In the genomic region with DNA sequence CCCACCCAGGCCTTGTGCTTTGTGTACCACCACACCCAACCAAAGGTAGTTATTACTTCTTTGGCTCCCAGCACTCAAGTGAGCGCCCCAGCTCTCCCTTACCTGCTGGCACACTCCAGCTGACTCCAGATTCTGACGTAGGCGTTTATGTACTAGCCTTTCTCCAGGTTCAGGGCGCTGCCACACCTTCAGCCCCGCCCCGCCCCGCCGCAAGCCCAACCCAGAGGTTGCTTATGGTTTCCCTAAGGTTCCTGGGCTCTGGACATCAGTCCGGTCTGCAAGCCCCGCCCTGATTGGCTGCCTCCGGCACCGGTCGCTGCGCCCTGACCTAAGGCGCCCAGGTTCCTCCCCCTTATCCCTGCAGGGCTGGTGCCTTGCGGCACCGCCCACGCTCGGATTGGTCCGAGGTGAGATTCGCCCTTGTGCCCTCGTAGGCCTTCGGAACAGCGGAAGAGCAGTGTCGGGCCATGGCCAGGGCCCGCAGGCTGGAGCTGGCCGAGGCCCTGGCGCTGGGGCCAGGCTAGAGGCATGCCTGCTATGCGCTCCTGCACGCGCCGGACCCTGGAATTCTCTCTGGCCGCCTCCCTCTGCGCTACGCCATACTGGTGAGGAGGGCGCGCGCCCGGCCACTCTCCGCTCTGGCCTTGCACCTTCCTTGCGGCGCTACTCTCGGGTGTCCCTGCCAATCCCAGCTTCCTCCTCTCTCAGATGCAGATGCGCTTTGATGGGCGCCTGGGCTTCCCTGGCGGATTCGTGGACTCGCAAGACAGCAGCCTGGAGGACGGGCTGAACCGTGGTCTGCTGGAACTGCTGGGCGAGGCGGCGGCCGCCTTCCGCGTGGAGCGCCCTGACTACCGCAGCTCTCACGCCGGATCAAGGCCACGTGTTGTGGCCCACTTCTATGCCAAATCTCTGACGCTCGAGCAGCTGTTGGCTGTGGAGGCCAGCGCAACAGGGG, we compare ENCODE assay signal across 8 cellular contexts. TPM values are rescaled to one million over a fixed set of nuclear protein-coding genes. Genes with fewer than 3 reads are reported as not detected.
A peak's percentile ranks its signal among the peaks of the same experiment; 100 is the strongest.
DNase-seq lines count a peak whose midpoint lies in the region; ATAC-seq and TF ChIP-seq lines count a peak whose summit lies in the region.

No MANE protein-coding gene starts in this region.

- H3K4me1 Mint-ChIP-seq in activated naive CD8-positive, alpha-beta T cell treated with anti-CD3 and anti-CD28 coated beads, Interleukin-2, amount 10 ng/mL, durations not matched to agents 7 days and 5 days = peaks cover 14% of the 10 kb centered on the region

- H3K27me3 ChIP-seq in HUES48 (ENCODE audit: control insufficient read depth, insufficient read depth, low read length) (no peaks in the 10 kb centered on the region), ovary (no peaks in the 10 kb centered on the region)

- 12 to 16% (median 12%) methylated on average over 44 to 64 of the region's 64 CpGs for WGBS in ovary, 3 donors

- ATAC-seq in GM19372 (IDR thresholded peaks at IDR 0.05; ENCODE audit: low read depth, unreplicated experiment) = peak; percentile 90
- peak; percentile 74 for ATAC-seq in activated naive CD8-positive, alpha-beta T cell treated with anti-CD3 and anti-CD28 coated beads, Interleukin-2, amount 10 ng/mL, durations not matched to agents 7 days and 5 days (ENCODE audit: low read depth)

- peaks cover 5% of the 10 kb centered on the region; the same call in 1 of the 2 replicates for H3K4me1 ChIP-seq in HUES48 (ENCODE audit: control insufficient read depth, insufficient read depth, low read length)
- peaks cover 3% of the 10 kb centered on the region for H3K4me1 ChIP-seq in ovary (ENCODE audit: insufficient read depth)

- no peaks in the 10 kb centered on the region for H3K9me3 Mint-ChIP-seq in activated naive CD8-positive, alpha-beta T cell treated with anti-CD3 and anti-CD28 coated beads, Interleukin-2, amount 10 ng/mL, durations not matched to agents 7 days and 5 days

- peak overlapping the region; percentile 15 for H3K27ac Mint-ChIP-seq in activated naive CD8-positive, alpha-beta T cell treated with anti-CD3 and anti-CD28 coated beads, Interleukin-2, amount 10 ng/mL, durations not matched to agents 7 days and 5 days

- no peak for TF ChIP-seq CTCF in C4-2B (conservative IDR thresholded peaks at IDR 0.05)
- TF ChIP-seq CTCF in ovary (IDR thresholded peaks at IDR 0.05) = no peak

- H3K27me3 Mint-ChIP-seq in activated naive CD8-positive, alpha-beta T cell treated with anti-CD3 and anti-CD28 coated beads, Interleukin-2, amount 10 ng/mL, durations not matched to agents 7 days and 5 days = peaks cover 28% of the 10 kb centered on the region

- peak overlapping the region; percentile 91 for H3K9ac ChIP-seq in HUES48 (ENCODE audit: low read depth, low read length)

- TF ChIP-seq EP300 in ovary (IDR thresholded peaks at IDR 0.05) = no peak

- intact Hi-C loops in cardiac septum (cut with DNase I) = no loop called here
- intact Hi-C loops in ovary (cut with DNase I) = no loop called here

- peak; percentile 49 for DNase-seq in activated naive CD8-positive, alpha-beta T cell treated with anti-CD3 and anti-CD28 coated beads, Interleukin-2, amount 10 ng/mL, durations not matched to agents 7 days and 5 days
- peak; percentile 96 for DNase-seq in cardiac septum (ENCODE audit: low spot score)
- DNase-seq in ovary = peak; percentile 66 to 84 (median 71)
- no peak for DNase-seq in NCI-H446 treated with DMSO at 0.1 percent for 48 hours (lab: John Stamatoyannopoulos, UW)
- DNase-seq in SK-N-DZ (ENCODE audit: low spot score) = no peak

- POLR2A ChIA-PET in activated naive CD8-positive, alpha-beta T cell treated with anti-CD3 and anti-CD28 coated beads, Interleukin-2, amount 10 ng/mL, durations not matched to agents 7 days and 5 days (lab: Charles Lee) = interaction anchor here (2.9 kb wide), 1 partner anchor 19 kb away, joined by 11 read pairs; the partner anchor contains the start of gene NUDT16

- 0 out of 2 replicates have a peak, but pooled peaks cover 4% of the 10 kb centered on the region for H3K9me3 ChIP-seq in HUES48 (ENCODE audit: control insufficient read depth, insufficient read depth, low read length)
- no peaks in the 10 kb centered on the region for H3K9me3 ChIP-seq in ovary

- no peaks in the 10 kb centered on the region for H3K36me3 Mint-ChIP-seq in activated naive CD8-positive, alpha-beta T cell treated with anti-CD3 and anti-CD28 coated beads, Interleukin-2, amount 10 ng/mL, durations not matched to agents 7 days and 5 days

- peak overlapping the region; percentile 94 for H3K27ac ChIP-seq in C4-2B
- H3K27ac ChIP-seq in HUES48 (ENCODE audit: low read depth, low read length) = peak overlapping the region; percentile 55
- peak overlapping the region; percentile 7 to 73 for H3K27ac ChIP-seq in ovary

- H3K36me3 ChIP-seq in HUES48 (ENCODE audit: control insufficient read depth, insufficient read depth, low read length) (peaks cover 4% of the 10 kb centered on the region; the same call in 1 of the 2 replicates), ovary (no peaks in the 10 kb centered on the region)

- no peak for TF ChIP-seq POLR2A in ovary (IDR thresholded peaks at IDR 0.05)

- peak overlapping the region; percentile 75 for H3K4me3 ChIP-seq in HUES48 (ENCODE audit: low read depth, low read length)
- H3K4me3 ChIP-seq in ovary = peak overlapping the region; percentile 47

- peak overlapping the region; percentile 81 for H3K4me3 Mint-ChIP-seq in activated naive CD8-positive, alpha-beta T cell treated with anti-CD3 and anti-CD28 coated beads, Interleukin-2, amount 10 ng/mL, durations not matched to agents 7 days and 5 days

RNA-seq across cellular contexts. Expression of gene NUDT16, which starts 19.8 kb away (rescaled TPM):
- 10 to 100 TPM; 11.6 to 12.4 TPM for total RNA-seq in activated naive CD8-positive, alpha-beta T cell treated with anti-CD3 and anti-CD28 coated beads, Interleukin-2, amount 10 ng/mL, durations not matched to agents 7 days and 5 days
- 46.7 TPM for total RNA-seq in cardiac septum
- total RNA-seq in ovary = 10 to 100 TPM; 16.0 to 35.6 (median 29.5) TPM
- polyA plus RNA-seq in ovary = 10 to 100 TPM; 25.0 to 36.1 TPM
- 16.9 and 20.3 TPM in 2 replicates for polyA plus RNA-seq in SK-N-DZ (2014; cell fraction: cytosol; rRNA removed)
- 21.2 and 26.1 TPM in 2 replicates for polyA plus RNA-seq in SK-N-DZ (2014; cell fraction: nucleus; rRNA removed)

Comparison
In these comparisons a context has a peak if more than half of its experiments do, and no peak if none do; other contexts are left out.
1. H3K27ac ChIP-seq: peak in every context shown above with its lines; median percentile 94 in C4-2B; 55 in HUES48; 40 in ovary.
2. DNase-seq: peak in activated naive CD8-positive, alpha-beta T cell treated with anti-CD3 and anti-CD28 coated beads, Interleukin-2, amount 10 ng/mL, durations not matched to agents 7 days and 5 days (single experiment), cardiac septum (single experiment) and ovary (5 of 5); none in NCI-H446 treated with DMSO at 0.1 percent for 48 hours (single experiment) and SK-N-DZ (single experiment).